In the genomic region with DNA sequence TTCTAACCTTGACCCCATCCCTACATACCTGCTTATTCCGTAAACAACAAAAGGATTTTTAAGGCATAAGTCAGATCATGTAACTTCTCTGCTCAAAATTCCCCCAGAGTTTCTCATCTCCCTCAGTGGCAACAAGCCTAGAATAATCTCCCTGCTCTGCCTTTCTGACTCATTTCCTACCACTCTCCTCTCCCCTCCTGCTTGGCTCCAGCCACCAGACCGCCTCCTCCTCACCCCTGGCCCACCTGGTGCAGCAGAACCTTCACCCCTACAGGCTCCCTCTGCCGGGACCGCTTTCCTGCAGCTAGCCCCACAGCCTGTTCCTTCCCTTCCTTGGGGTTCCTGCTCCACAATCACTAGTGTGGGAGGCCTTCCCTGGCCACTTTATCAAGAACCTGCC, we compare ENCODE assay signal across 9 cellular contexts. TPM values are rescaled to one million over a fixed set of nuclear protein-coding genes. Genes with fewer than 3 reads are reported as not detected.
A peak's percentile ranks its signal among the peaks of the same experiment; 100 is the strongest.
DNase-seq lines count a peak whose midpoint lies in the region; ATAC-seq and TF ChIP-seq lines count a peak whose summit lies in the region.
"Had no signal": no experiment of that assay in that cellular context is flagged by ENCODE, and none has a peak within 500 bp of the region (broad histone marks: within the 10 kb centered on the region; RNA-seq: fewer than 3 reads in every experiment).

No MANE protein-coding gene starts in this region.

- H3K27ac ChIP-seq in brain microvascular endothelial cell: peak overlapping the region; percentile 51
- no peak overlapping the region for H3K27ac ChIP-seq in lung (ENCODE audit: low read depth in 1 of 2, low read length in 1 of 2)
- H3K27ac ChIP-seq: pancreas had no signal

- no peaks in the 10 kb centered on the region for H3K36me3 ChIP-seq in brain microvascular endothelial cell (replicated peaks)
- no peaks in the 10 kb centered on the region for H3K36me3 ChIP-seq in lung (ENCODE audit: control insufficient read depth in 2 of 2, insufficient read depth in 2 of 2, low read length in 2 of 2)
- H3K36me3 ChIP-seq: pancreas had no signal

- DNase-seq in AG08396 (ENCODE audit: low spot score): peak; percentile 66
- peak; percentile 36 for DNase-seq in HS-27A (ENCODE audit: low read depth)
- peak; percentile 87 for DNase-seq in brain microvascular endothelial cell
- no peak for DNase-seq in lung (ENCODE audit: low spot score)
- no peak for DNase-seq in ecto neural progenitor cell (ENCODE audit: low spot score)
- no peak for DNase-seq in SIG-M5 (lab: John Stamatoyannopoulos, UW)
- DNase-seq: pancreas had no signal

- H3K9me3 ChIP-seq in lung (ENCODE audit: control insufficient read depth in 2 of 2, insufficient read depth in 1 of 2, low read length in 1 of 2): no peaks in the 10 kb centered on the region
- H3K9me3 ChIP-seq: pancreas had no signal

- H3K4me3 ChIP-seq in brain microvascular endothelial cell (ENCODE audit: low read depth, low read length) (no peak overlapping the region), lung (no peak overlapping the region)
- H3K4me3 ChIP-seq: pancreas had no signal

- H3K27me3 ChIP-seq in brain microvascular endothelial cell (replicated peaks): no peaks in the 10 kb centered on the region
- H3K27me3 ChIP-seq in lung (ENCODE audit: control insufficient read depth, insufficient read depth): no peaks in the 10 kb centered on the region
- H3K27me3 ChIP-seq: pancreas had no signal

- TF ChIP-seq CTCF in brain microvascular endothelial cell (IDR thresholded peaks at IDR 0.05; ENCODE audit: low read depth, low read length, missing control alignments) (peak; percentile 53), lung (IDR thresholded peaks at IDR 0.05; ENCODE audit: control extremely low read depth, extremely low read depth) (no peak)

- 66 to 79% methylated on average over 4 of the region's 4 CpGs for WGBS in lung, 2 donors

- in situ Hi-C loops in brain microvascular endothelial cell (cut with HindIII; ENCODE audit: low pct_ligation_motif_present, low sequenced_read_pairs): no loop called here

- H3K4me1 ChIP-seq in lung (ENCODE audit: control insufficient read depth in 2 of 2, insufficient read depth in 2 of 2, low read length in 2 of 2): peaks cover 3 to 8% of the 10 kb centered on the region in 2 donors

- ATAC-seq in lung (ENCODE audit: insufficient read depth, low FRiP score): peak; percentile 77
- ATAC-seq in GM18861 (IDR thresholded peaks at IDR 0.05; ENCODE audit: unreplicated experiment): no peak
- ATAC-seq in GM21723 (IDR thresholded peaks at IDR 0.05; ENCODE audit: unreplicated experiment): no peak

RNA-seq across cellular contexts. Expression of a gene that starts 32.1 kb away (rescaled TPM):
- total RNA-seq in lung: 10 to 100 TPM in 1 of 2 donors, 1 to 10 TPM in 1; 8.8 to 24.5 TPM
- polyA plus RNA-seq in lung: 1 to 10 TPM; 1.8 to 3.9 TPM

Comparison
In these comparisons a context has a peak if more than half of its experiments do, and no peak if none do; other contexts are left out.
1. DNase-seq: peak in AG08396 (single experiment), HS-27A (single experiment) and brain microvascular endothelial cell (single experiment); none in lung (single experiment), ecto neural progenitor cell (single experiment) and SIG-M5 (single experiment).